ENCODE assay signal across 21 cellular contexts in the genomic region with DNA sequence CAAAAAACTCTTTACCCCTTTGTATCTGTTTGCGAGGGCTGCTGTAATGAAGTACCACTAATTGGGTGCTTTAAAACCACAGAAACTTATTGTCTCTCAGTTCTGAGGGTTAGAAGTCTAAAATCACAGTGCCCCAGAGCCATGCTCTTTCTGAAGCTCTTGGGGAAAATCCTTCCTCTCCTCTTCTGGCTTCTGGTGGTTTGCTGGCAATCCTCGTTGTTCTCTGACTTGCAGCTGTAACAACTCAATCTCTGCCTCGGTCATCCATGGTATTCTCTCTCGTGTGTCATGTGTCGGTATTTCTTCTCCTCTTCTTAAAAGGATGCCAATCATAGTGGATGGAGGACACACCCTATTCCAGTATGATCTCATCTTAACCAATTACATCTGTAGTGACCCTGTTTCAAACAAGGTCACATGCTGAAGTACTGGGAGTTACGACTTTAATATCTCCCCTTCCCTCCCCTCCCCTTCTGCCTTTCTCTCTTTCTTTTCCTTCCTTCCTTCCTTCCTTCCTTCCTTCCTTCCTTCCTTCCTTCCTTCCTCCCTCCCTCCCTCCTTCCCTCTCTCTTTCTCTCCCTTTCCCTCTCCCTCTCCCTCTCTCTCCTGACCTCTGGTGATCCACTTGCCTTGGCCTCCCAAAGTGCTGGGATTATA. TPM values are rescaled to one million over a fixed set of nuclear protein-coding genes. Genes with fewer than 3 reads are reported as not detected.
DNase-seq lines count a peak whose midpoint lies in the region; ATAC-seq and TF ChIP-seq lines count a peak whose summit lies in the region.
"Had no signal": no experiment of that assay in that cellular context is flagged by ENCODE, and none has a peak within 500 bp of the region (broad histone marks: within the 10 kb centered on the region; RNA-seq: fewer than 3 reads in every experiment).

No MANE protein-coding gene starts in this region.

- H3K9me3 Mint-ChIP-seq in type B pancreatic cell = no peaks in the 10 kb centered on the region
- no peaks in the 10 kb centered on the region for H3K9me3 Mint-ChIP-seq in activated naive CD8-positive, alpha-beta T cell treated with anti-CD3 and anti-CD28 coated beads, Interleukin-2, amount 50 U/mL, for 24 hours
- H3K9me3 Mint-ChIP-seq: IgD-negative memory B cell; immature natural killer cell; stimulated activated effector memory CD8-positive, alpha-beta T cell treated with anti-CD3 and anti-CD28 coated beads, Interleukin-12 subunit alpha, Interleukin-12 subunit beta, amount 100 ng/mL, for 72 hours had no signal

- ATAC-seq in GM21515 (IDR thresholded peaks at IDR 0.05; ENCODE audit: unreplicated experiment) (peak; percentile 79), HG03066 (IDR thresholded peaks at IDR 0.05; ENCODE audit: low read depth, unreplicated experiment) (peak; percentile 63)
- no peak for ATAC-seq in activated naive CD8-positive, alpha-beta T cell treated with anti-CD3 and anti-CD28 coated beads, Interleukin-2, amount 50 U/mL, for 24 hours
- ATAC-seq: Panc1; stimulated activated effector memory CD8-positive, alpha-beta T cell treated with anti-CD3 and anti-CD28 coated beads, Interleukin-12 subunit alpha, Interleukin-12 subunit beta, amount 100 ng/mL, for 72 hours had no signal

- no peaks in the 10 kb centered on the region for H3K36me3 Mint-ChIP-seq in type B pancreatic cell
- no peaks in the 10 kb centered on the region for H3K36me3 Mint-ChIP-seq in activated naive CD8-positive, alpha-beta T cell treated with anti-CD3 and anti-CD28 coated beads, Interleukin-2, amount 50 U/mL, for 24 hours (ENCODE audit: low read depth)
- H3K36me3 Mint-ChIP-seq: IgD-negative memory B cell; immature natural killer cell; stimulated activated effector memory CD8-positive, alpha-beta T cell treated with anti-CD3 and anti-CD28 coated beads, Interleukin-12 subunit alpha, Interleukin-12 subunit beta, amount 100 ng/mL, for 72 hours had no signal

- DNase-seq in GM03348 (ENCODE audit: low spot score) (peak; percentile 46), fibroblast of peridontal ligament (ENCODE audit: extremely low read depth) (peak; percentile 45), type B pancreatic cell (ENCODE audit: extremely low spot score, unreplicated experiment) (no peak), superior temporal gyrus (ENCODE audit: extremely low spot score) (no peak), DMS153 (lab: John Stamatoyannopoulos, UW) (no peak)
- no peak for DNase-seq in activated naive CD8-positive, alpha-beta T cell treated with anti-CD3 and anti-CD28 coated beads, Interleukin-2, amount 50 U/mL, for 24 hours
- DNase-seq: activated CD4-positive, alpha-beta T cell treated with anti-CD3 and anti-CD28 coated beads, Interleukin-2, amount 50 U/mL, for 4 hours; BE2C; DMS79; foreskin melanocyte; immature natural killer cell; midbrain; NCI-H1417; NCI-H510A treated with DMSO at 0.1 percent for 48 hours; stimulated activated CD4-positive, alpha-beta T cell treated with anti-CD3 and anti-CD28 coated beads, Interleukin-2, amount 100 ng/mL, for 48 hours had no signal

- H3K4me1 Mint-ChIP-seq in type B pancreatic cell (ENCODE audit: unreplicated experiment) = no peaks in the 10 kb centered on the region
- peaks cover 11% of the 10 kb centered on the region for H3K4me1 Mint-ChIP-seq in activated naive CD8-positive, alpha-beta T cell treated with anti-CD3 and anti-CD28 coated beads, Interleukin-2, amount 50 U/mL, for 24 hours
- H3K4me1 Mint-ChIP-seq: IgD-negative memory B cell, immature natural killer cell had no signal

- no peak overlapping the region for H3K4me3 Mint-ChIP-seq in type B pancreatic cell
- H3K4me3 Mint-ChIP-seq in activated naive CD8-positive, alpha-beta T cell treated with anti-CD3 and anti-CD28 coated beads, Interleukin-2, amount 50 U/mL, for 24 hours = no peak overlapping the region
- H3K4me3 Mint-ChIP-seq: immature natural killer cell; stimulated activated effector memory CD8-positive, alpha-beta T cell treated with anti-CD3 and anti-CD28 coated beads, Interleukin-12 subunit alpha, Interleukin-12 subunit beta, amount 100 ng/mL, for 72 hours had no signal

- no peak for TF ChIP-seq CTCF in type B pancreatic cell (conservative IDR thresholded peaks at IDR 0.05)

- no peak overlapping the region for H3K27ac Mint-ChIP-seq in type B pancreatic cell
- H3K27ac Mint-ChIP-seq in activated naive CD8-positive, alpha-beta T cell treated with anti-CD3 and anti-CD28 coated beads, Interleukin-2, amount 50 U/mL, for 24 hours = no peak overlapping the region
- H3K27ac Mint-ChIP-seq: IgD-negative memory B cell, progenitor cell of endocrine pancreas had no signal

- peaks cover 4% of the 10 kb centered on the region for H3K27me3 Mint-ChIP-seq in type B pancreatic cell
- H3K27me3 Mint-ChIP-seq in activated naive CD8-positive, alpha-beta T cell treated with anti-CD3 and anti-CD28 coated beads, Interleukin-2, amount 50 U/mL, for 24 hours = no peaks in the 10 kb centered on the region
- H3K27me3 Mint-ChIP-seq: IgD-negative memory B cell, progenitor cell of endocrine pancreas had no signal

RNA-seq across cellular contexts. Expression of gene ARL8B, which starts 6.5 kb away (rescaled TPM):
- total RNA-seq in type B pancreatic cell (ENCODE audit: low replicate concordance) = 43.5 and 63.0 TPM in 2 replicates

Comparison
In these comparisons a context has a peak if more than half of its experiments do, and no peak if none do; other contexts are left out.
1. DNase-seq: peak in GM03348 (single experiment) and fibroblast of peridontal ligament (single experiment); none in type B pancreatic cell (single experiment), activated naive CD8-positive, alpha-beta T cell treated with anti-CD3 and anti-CD28 coated beads, Interleukin-2, amount 50 U/mL, for 24 hours (single experiment), superior temporal gyrus (single experiment) and DMS153 (single experiment).